Comparison of ENCODE assay signal across 26 cellular contexts in genomic region chr6:168024951-168025510, GRCh38. TPM values are rescaled to one million over a fixed set of nuclear protein-coding genes. Genes with fewer than 3 reads are reported as not detected.
"Had no signal": no experiment of that assay in that cellular context is flagged by ENCODE, and none has a peak within 500 bp of the region (broad histone marks: within the 10 kb centered on the region; RNA-seq: fewer than 3 reads in every experiment).

No MANE protein-coding gene starts in this region.

- H3K9me3 ChIP-seq: stomach, upper lobe of left lung had no signal

- H3K27me3 ChIP-seq: cardiac muscle cell, dorsolateral prefrontal cortex, stomach, upper lobe of left lung had no signal

- DNase-seq: activated B cell treated with CpG ODN at 0.5 μM for 24 hours; activated CD4-positive, alpha-beta memory T cell treated with anti-CD3 and anti-CD28 coated beads, Interleukin-2, amount 10 ng/mL, durations not matched to agents 7 days and 5 days; activated CD4-positive, alpha-beta T cell treated with anti-CD3 and anti-CD28 coated beads for 48 hours; activated naive CD4-positive, alpha-beta T cell treated with Interleukin-2 at 50 U/mL for 16 hours; activated naive CD8-positive, alpha-beta T cell treated with anti-CD3 and anti-CD28 coated beads, Interleukin-2, amount 10 ng/mL, durations not matched to agents 7 days and 5 days; activated T-cell treated with anti-CD3 and anti-CD28 coated beads, Interleukin-2, amount 50 U/mL, for 24 hours; amygdala; endodermal cell; foreskin keratinocyte; hippocampal formation; nephron progenitor cell; stimulated activated CD4-positive, alpha-beta T cell treated with anti-CD3 and anti-CD28 coated beads, Interleukin-2, amount 100 ng/mL, for 48 hours; stomach; SW 1271; upper lobe of left lung had no signal

- H3K36me3 ChIP-seq: cardiac muscle cell, stomach, upper lobe of left lung had no signal

- H3K4me3 ChIP-seq: cardiac muscle cell, dorsolateral prefrontal cortex, lung, stomach, upper lobe of left lung had no signal

- ATAC-seq: foreskin keratinocyte had no signal

- H3K4me1 ChIP-seq: foreskin keratinocyte had no signal

- H3K27ac ChIP-seq: cardiac muscle cell, dorsolateral prefrontal cortex, epithelial cell of prostate, foreskin keratinocyte, upper lobe of left lung had no signal

RNA-seq across cellular contexts. Expression of gene KIF25, which starts 27.6 kb away (rescaled TPM):
- total RNA-seq: activated B cell treated with CpG ODN at 0.5 μM for 24 hours; activated CD4-positive, alpha-beta memory T cell treated with anti-CD3 and anti-CD28 coated beads, Interleukin-2, amount 10 ng/mL, durations not matched to agents 7 days and 5 days; activated naive CD8-positive, alpha-beta T cell treated with anti-CD3 and anti-CD28 coated beads, Interleukin-2, amount 10 ng/mL, durations not matched to agents 7 days and 5 days; activated T-helper 2 cell treated with anti-CD3 and anti-CD28 coated beads, Interferon-gamma antibody, Interleukin-2, Interleukin-4, amounts not matched to agents 10 μg/mL and 5 μg/mL and 100 μg/mL, durations not matched to agents 14 hours and 24 hours and 36 hours; foreskin keratinocyte; myocyte; progenitor cell of endocrine pancreas; skeletal muscle tissue; T-helper 2 cell treated with Interferon-gamma antibody and Interleukin-4, amounts not matched to agents 100 ng/mL and 5 ng/mL, for 36 hours had no signal
- polyA plus RNA-seq: fibroblast of lung, foreskin keratinocyte had no signal

RNA-seq across cellular contexts. Expression of gene FRMD1, which starts 54.0 kb away (rescaled TPM):
- total RNA-seq: activated B cell treated with CpG ODN at 0.5 μM for 24 hours; activated CD4-positive, alpha-beta memory T cell treated with anti-CD3 and anti-CD28 coated beads, Interleukin-2, amount 10 ng/mL, durations not matched to agents 7 days and 5 days; activated naive CD8-positive, alpha-beta T cell treated with anti-CD3 and anti-CD28 coated beads, Interleukin-2, amount 10 ng/mL, durations not matched to agents 7 days and 5 days; activated T-helper 2 cell treated with anti-CD3 and anti-CD28 coated beads, Interferon-gamma antibody, Interleukin-2, Interleukin-4, amounts not matched to agents 10 μg/mL and 5 μg/mL and 100 μg/mL, durations not matched to agents 14 hours and 24 hours and 36 hours; endodermal cell; fibroblast of lung; foreskin keratinocyte; myocyte; progenitor cell of endocrine pancreas; skeletal muscle tissue; T-helper 2 cell treated with Interferon-gamma antibody and Interleukin-4, amounts not matched to agents 100 ng/mL and 5 ng/mL, for 36 hours; temporal lobe; upper lobe of left lung had no signal
- polyA plus RNA-seq: cardiac muscle cell, fibroblast of lung, foreskin keratinocyte had no signal
